In genomic region chr18:43571078-43571689, GRCh38 we compare ENCODE assay signal across 9 cellular contexts.
DNase-seq lines count a peak whose midpoint lies in the region; ATAC-seq and TF ChIP-seq lines count a peak whose summit lies in the region.
"Had no signal": no experiment of that assay in that cellular context is flagged by ENCODE, and none has a peak within 500 bp of the region (broad histone marks: within the 10 kb centered on the region; RNA-seq: fewer than 3 reads in every experiment).

No MANE protein-coding gene starts in this region.

- no peaks in the 10 kb centered on the region for H3K9me3 ChIP-seq in left lung

- H3K27ac ChIP-seq in left lung, result no peak overlapping the region

- H3K27me3 ChIP-seq in left lung, result no peaks in the 10 kb centered on the region

- ATAC-seq in HG03159 (IDR thresholded peaks at IDR 0.05; ENCODE audit: unreplicated experiment) (peak; percentile 63), left lung (peak; percentile 77), HG02588 (IDR thresholded peaks at IDR 0.05; ENCODE audit: unreplicated experiment) (no peak), HG03097 (IDR thresholded peaks at IDR 0.05; ENCODE audit: low FRiP score, unreplicated experiment) (no peak)
- ATAC-seq: effector memory CD8-positive, alpha-beta T cell had no signal

- in situ Hi-C loops in ACHN (cut with HindIII; ENCODE audit: low pct_ligation_motif_present, low pct_unique_long_range_greater_than_20kb, low sequenced_read_pairs), result no loop called here
- in situ Hi-C loops in T47D (cut with HindIII; ENCODE audit: low pct_unique_long_range_greater_than_20kb, low sequenced_read_pairs), result no loop called here

- H3K36me3 ChIP-seq in left lung, result no peaks in the 10 kb centered on the region

- intact Hi-C loops in left lung (cut with DNase I), result no loop called here

- H3K4me3 ChIP-seq in left lung, result no peak overlapping the region

- no peaks in the 10 kb centered on the region for H3K4me1 ChIP-seq in left lung

- peak; percentile 48 for DNase-seq in ACHN
- DNase-seq in NCI-H345 (lab: John Stamatoyannopoulos, UW), result peak; percentile 46
- DNase-seq in T47D (ENCODE audit: low read depth in 1 of 2, low spot score in 1 of 2), result peak; percentile 17 to 68
- no peak for DNase-seq in left lung

- TF ChIP-seq CTCF in GM12874 (IDR thresholded peaks at IDR 0.05; ENCODE audit: insufficient read depth, low read depth, low read length), result peak; percentile 50
- peak; percentile 63 to 72 for TF ChIP-seq CTCF in left lung (IDR thresholded peaks at IDR 0.05)

Comparison
In these comparisons a context has a peak if more than half of its experiments do, and no peak if none do; other contexts are left out.
1. DNase-seq: peak in ACHN (single experiment), NCI-H345 (single experiment) and T47D (2 of 2); none in left lung (0 of 2).
2. ATAC-seq: peak in HG03159 (single experiment) and left lung (single experiment); none in HG02588 (single experiment) and HG03097 (single experiment).